Comparison of ENCODE assay signal across 2 cellular contexts in the genomic region with DNA sequence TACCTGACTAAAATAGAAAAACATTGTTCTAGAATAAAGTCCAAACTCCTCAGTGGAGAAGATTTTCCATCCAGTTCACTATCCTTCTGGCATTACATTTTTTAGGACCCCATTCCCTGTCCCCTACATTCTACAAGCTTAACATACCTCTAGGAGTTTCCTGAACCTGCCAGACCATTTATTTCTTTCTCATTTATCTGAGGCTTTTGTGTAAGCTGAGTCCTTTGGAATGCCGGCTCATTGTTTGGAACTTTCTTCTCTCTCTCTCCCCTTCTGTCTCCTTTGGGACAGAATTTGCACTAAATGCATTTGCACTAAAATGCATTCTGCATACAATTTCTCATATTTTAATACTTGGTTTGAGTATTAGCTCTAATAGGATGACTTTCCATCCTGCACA.
TF ChIP-seq lines count a peak whose summit lies in the region.

No MANE protein-coding gene starts in this region.

TF ChIP-seq in GM23338, 12 proteins besides CTCF, POLR2A, EP300 and RAD21:
- TF ChIP-seq, protein P1, sequence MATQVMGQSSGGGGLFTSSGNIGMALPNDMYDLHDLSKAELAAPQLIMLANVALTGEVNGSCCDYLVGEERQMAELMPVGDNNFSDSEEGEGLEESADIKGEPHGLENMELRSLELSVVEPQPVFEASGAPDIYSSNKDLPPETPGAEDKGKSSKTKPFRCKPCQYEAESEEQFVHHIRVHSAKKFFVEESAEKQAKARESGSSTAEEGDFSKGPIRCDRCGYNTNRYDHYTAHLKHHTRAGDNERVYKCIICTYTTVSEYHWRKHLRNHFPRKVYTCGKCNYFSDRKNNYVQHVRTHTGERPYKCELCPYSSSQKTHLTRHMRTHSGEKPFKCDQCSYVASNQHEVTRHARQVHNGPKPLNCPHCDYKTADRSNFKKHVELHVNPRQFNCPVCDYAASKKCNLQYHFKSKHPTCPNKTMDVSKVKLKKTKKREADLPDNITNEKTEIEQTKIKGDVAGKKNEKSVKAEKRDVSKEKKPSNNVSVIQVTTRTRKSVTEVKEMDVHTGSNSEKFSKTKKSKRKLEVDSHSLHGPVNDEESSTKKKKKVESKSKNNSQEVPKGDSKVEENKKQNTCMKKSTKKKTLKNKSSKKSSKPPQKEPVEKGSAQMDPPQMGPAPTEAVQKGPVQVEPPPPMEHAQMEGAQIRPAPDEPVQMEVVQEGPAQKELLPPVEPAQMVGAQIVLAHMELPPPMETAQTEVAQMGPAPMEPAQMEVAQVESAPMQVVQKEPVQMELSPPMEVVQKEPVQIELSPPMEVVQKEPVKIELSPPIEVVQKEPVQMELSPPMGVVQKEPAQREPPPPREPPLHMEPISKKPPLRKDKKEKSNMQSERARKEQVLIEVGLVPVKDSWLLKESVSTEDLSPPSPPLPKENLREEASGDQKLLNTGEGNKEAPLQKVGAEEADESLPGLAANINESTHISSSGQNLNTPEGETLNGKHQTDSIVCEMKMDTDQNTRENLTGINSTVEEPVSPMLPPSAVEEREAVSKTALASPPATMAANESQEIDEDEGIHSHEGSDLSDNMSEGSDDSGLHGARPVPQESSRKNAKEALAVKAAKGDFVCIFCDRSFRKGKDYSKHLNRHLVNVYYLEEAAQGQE (IDR thresholded peaks at IDR 0.05; ENCODE audit: unreplicated experiment): no peak
- TF ChIP-seq, protein P2, sequence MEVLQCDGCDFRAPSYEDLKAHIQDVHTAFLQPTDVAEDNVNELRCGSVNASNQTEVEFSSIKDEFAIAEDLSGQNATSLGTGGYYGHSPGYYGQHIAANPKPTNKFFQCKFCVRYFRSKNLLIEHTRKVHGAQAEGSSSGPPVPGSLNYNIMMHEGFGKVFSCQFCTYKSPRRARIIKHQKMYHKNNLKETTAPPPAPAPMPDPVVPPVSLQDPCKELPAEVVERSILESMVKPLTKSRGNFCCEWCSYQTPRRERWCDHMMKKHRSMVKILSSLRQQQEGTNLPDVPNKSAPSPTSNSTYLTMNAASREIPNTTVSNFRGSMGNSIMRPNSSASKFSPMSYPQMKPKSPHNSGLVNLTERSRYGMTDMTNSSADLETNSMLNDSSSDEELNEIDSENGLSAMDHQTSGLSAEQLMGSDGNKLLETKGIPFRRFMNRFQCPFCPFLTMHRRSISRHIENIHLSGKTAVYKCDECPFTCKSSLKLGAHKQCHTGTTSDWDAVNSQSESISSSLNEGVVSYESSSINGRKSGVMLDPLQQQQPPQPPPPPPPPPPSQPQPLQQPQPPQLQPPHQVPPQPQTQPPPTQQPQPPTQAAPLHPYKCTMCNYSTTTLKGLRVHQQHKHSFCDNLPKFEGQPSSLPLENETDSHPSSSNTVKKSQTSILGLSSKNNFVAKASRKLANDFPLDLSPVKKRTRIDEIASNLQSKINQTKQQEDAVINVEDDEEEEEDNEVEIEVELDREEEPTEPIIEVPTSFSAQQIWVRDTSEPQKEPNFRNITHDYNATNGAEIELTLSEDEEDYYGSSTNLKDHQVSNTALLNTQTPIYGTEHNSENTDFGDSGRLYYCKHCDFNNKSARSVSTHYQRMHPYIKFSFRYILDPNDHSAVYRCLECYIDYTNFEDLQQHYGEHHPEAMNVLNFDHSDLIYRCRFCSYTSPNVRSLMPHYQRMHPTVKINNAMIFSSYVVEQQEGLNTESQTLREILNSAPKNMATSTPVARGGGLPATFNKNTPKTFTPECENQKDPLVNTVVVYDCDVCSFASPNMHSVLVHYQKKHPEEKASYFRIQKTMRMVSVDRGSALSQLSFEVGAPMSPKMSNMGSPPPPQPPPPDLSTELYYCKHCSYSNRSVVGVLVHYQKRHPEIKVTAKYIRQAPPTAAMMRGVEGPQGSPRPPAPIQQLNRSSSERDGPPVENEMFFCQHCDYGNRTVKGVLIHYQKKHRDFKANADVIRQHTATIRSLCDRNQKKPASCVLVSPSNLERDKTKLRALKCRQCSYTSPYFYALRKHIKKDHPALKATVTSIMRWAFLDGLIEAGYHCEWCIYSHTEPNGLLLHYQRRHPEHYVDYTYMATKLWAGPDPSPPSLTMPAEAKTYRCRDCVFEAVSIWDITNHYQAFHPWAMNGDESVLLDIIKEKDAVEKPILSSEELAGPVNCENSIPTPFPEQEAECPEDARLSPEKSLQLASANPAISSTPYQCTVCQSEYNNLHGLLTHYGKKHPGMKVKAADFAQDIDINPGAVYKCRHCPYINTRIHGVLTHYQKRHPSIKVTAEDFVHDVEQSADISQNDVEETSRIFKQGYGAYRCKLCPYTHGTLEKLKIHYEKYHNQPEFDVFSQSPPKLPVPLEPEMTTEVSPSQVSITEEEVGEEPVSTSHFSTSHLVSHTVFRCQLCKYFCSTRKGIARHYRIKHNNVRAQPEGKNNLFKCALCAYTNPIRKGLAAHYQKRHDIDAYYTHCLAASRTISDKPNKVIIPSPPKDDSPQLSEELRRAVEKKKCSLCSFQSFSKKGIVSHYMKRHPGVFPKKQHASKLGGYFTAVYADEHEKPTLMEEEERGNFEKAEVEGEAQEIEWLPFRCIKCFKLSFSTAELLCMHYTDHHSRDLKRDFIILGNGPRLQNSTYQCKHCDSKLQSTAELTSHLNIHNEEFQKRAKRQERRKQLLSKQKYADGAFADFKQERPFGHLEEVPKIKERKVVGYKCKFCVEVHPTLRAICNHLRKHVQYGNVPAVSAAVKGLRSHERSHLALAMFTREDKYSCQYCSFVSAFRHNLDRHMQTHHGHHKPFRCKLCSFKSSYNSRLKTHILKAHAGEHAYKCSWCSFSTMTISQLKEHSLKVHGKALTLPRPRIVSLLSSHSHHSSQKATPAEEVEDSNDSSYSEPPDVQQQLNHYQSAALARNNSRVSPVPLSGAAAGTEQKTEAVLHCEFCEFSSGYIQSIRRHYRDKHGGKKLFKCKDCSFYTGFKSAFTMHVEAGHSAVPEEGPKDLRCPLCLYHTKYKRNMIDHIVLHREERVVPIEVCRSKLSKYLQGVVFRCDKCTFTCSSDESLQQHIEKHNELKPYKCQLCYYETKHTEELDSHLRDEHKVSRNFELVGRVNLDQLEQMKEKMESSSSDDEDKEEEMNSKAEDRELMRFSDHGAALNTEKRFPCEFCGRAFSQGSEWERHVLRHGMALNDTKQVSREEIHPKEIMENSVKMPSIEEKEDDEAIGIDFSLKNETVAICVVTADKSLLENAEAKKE (CRISPR knock-in tag; IDR thresholded peaks at IDR 0.05): no peak
- TF ChIP-seq POLR2AphosphoS5 (IDR thresholded peaks at IDR 0.05; ENCODE audit: low read depth): no peak
- TF ChIP-seq CREB1 (CRISPR knock-in tag; IDR thresholded peaks at IDR 0.05; ENCODE audit: low read depth): no peak
- no peak for TF ChIP-seq ZNF114 (CRISPR knock-in tag; IDR thresholded peaks at IDR 0.05)
- TF ChIP-seq EZH2phosphoT487 (IDR thresholded peaks at IDR 0.05; ENCODE audit: unreplicated experiment): no peak
- TF ChIP-seq, protein P3, sequence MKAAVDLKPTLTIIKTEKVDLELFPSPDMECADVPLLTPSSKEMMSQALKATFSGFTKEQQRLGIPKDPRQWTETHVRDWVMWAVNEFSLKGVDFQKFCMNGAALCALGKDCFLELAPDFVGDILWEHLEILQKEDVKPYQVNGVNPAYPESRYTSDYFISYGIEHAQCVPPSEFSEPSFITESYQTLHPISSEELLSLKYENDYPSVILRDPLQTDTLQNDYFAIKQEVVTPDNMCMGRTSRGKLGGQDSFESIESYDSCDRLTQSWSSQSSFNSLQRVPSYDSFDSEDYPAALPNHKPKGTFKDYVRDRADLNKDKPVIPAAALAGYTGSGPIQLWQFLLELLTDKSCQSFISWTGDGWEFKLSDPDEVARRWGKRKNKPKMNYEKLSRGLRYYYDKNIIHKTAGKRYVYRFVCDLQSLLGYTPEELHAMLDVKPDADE (IDR thresholded peaks at IDR 0.05): no peak
- no peak for TF ChIP-seq ZNF331 (CRISPR knock-in tag; IDR thresholded peaks at IDR 0.05; ENCODE audit: low read depth)

TF ChIP-seq in H1, 55 proteins besides CTCF, POLR2A, EP300 and RAD21:
- TF ChIP-seq ASH2L (IDR thresholded peaks at IDR 0.05; ENCODE audit: low read length) (no peak), RNF2 (IDR thresholded peaks at IDR 0.05; ENCODE audit: borderline replicate concordance, low read depth, low read length, missing control alignments, poor library complexity, severe bottlenecking) (no peak), CHD2 (IDR thresholded peaks at IDR 0.05; ENCODE audit: low read length) (no peak), JUN (IDR thresholded peaks at IDR 0.05; ENCODE audit: low read depth, low read length) (no peak), JUND (IDR thresholded peaks at IDR 0.05; ENCODE audit: low read length) (no peak), SRF (IDR thresholded peaks at IDR 0.05; ENCODE audit: low read depth, low read length) (no peak), SP1 (IDR thresholded peaks at IDR 0.05; ENCODE audit: low read depth, low read length) (no peak), BRCA1 (IDR thresholded peaks at IDR 0.05; ENCODE audit: low read depth, low read length) (no peak), CREB1 (IDR thresholded peaks at IDR 0.05) (no peak), EZH2 (IDR thresholded peaks at IDR 0.05; ENCODE audit: low read depth, low read length, severe bottlenecking) (no peak), NRF1 (IDR thresholded peaks at IDR 0.05; ENCODE audit: low read depth, low read length) (no peak), POLR2AphosphoS5 (IDR thresholded peaks at IDR 0.05; ENCODE audit: low read depth, low read length) (no peak), GTF2F1 (IDR thresholded peaks at IDR 0.05; ENCODE audit: borderline replicate concordance, low read depth, low read length) (no peak), HDAC6 (IDR thresholded peaks at IDR 0.05; ENCODE audit: low read depth, low read length) (no peak), PHF8 (conservative IDR thresholded peaks at IDR 0.05; ENCODE audit: low read depth, low read length) (no peak), RFX5 (IDR thresholded peaks at IDR 0.05; ENCODE audit: borderline replicate concordance, low read depth, low read length) (no peak), CBX5 (IDR thresholded peaks at IDR 0.05; ENCODE audit: low read depth, low read length) (no peak), ZNF274 (IDR thresholded peaks at IDR 0.05; ENCODE audit: borderline replicate concordance, extremely low read depth, low read length) (no peak)
- TF ChIP-seq, protein P4, sequence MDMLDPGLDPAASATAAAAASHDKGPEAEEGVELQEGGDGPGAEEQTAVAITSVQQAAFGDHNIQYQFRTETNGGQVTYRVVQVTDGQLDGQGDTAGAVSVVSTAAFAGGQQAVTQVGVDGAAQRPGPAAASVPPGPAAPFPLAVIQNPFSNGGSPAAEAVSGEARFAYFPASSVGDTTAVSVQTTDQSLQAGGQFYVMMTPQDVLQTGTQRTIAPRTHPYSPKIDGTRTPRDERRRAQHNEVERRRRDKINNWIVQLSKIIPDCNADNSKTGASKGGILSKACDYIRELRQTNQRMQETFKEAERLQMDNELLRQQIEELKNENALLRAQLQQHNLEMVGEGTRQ (IDR thresholded peaks at IDR 0.05; ENCODE audit: low read length): no peak
